In genomic region chr2:8761529-8762164, GRCh38 we compare ENCODE assay signal across 8 cellular contexts.
DNase-seq lines count a peak whose midpoint lies in the region; ATAC-seq and TF ChIP-seq lines count a peak whose summit lies in the region.

No MANE protein-coding gene starts in this region.

- H3K36me3 Mint-ChIP-seq in natural killer cell: peaks cover 3% of the 10 kb centered on the region
- H3K36me3 Mint-ChIP-seq in natural killer cell treated with Interleukin-12 subunit alpha and Interleukin-12 subunit beta and Interleukin-15 and Interleukin-18, amount 100 ng/mL, for 72 hours: peaks cover 15% of the 10 kb centered on the region
- peaks cover 15% of the 10 kb centered on the region for H3K36me3 Mint-ChIP-seq in activated T-helper 1 cell treated with anti-CD3 and anti-CD28 coated beads, Interleukin-12 subunit alpha, Interleukin-12 subunit beta, Interleukin-2, Interleukin-4 antibody, amounts not matched to agents 30 ng/mL and 10 ng/mL and 1 ng/mL, durations not matched to agents 14 hours and 24 hours and 36 hours (ENCODE audit: low read depth)

- H3K36me3 ChIP-seq in mammary epithelial cell (ENCODE audit: insufficient read depth, low read length) (peaks cover 5% of the 10 kb centered on the region), lung (ENCODE audit: control insufficient read depth in 2 of 2, insufficient read depth in 2 of 2, low read length in 2 of 2) (peaks cover 7% of the 10 kb centered on the region in 2 donors)

- intact Hi-C loops in natural killer cell (cut with micrococcal nuclease) (loop anchor here (1.0 kb wide), 3 partner anchors 1334 to 1664 kb away; no protein-coding TSS in a partner anchor), mammary epithelial cell (cut with micrococcal nuclease) (loop anchor here (1.0 to 2.0 kb wide), 4 partner anchors 68 to 1664 kb away; no protein-coding TSS in a partner anchor)
- intact Hi-C loops in activated T-helper 1 cell treated with anti-CD3 and anti-CD28 coated beads, Interleukin-12 subunit alpha, Interleukin-12 subunit beta, Interleukin-2, Interleukin-4 antibody, amounts not matched to agents 30 ng/mL and 10 ng/mL and 1 ng/mL, durations not matched to agents 14 hours and 24 hours and 36 hours (cut with micrococcal nuclease): loop anchor here (1.0 to 5.0 kb wide), 5 partner anchors 75 to 1664 kb away; no protein-coding TSS in a partner anchor

- H3K27ac ChIP-seq in mammary epithelial cell (ENCODE audit: insufficient read depth, low read depth, low read length) (no peak overlapping the region), lung (ENCODE audit: low read depth in 1 of 2, low read length in 1 of 2) (no peak overlapping the region)

- no peak overlapping the region for H3K27ac Mint-ChIP-seq in natural killer cell
- no peak overlapping the region for H3K27ac Mint-ChIP-seq in natural killer cell treated with Interleukin-12 subunit alpha and Interleukin-12 subunit beta and Interleukin-15 and Interleukin-18, amount 100 ng/mL, for 72 hours
- H3K27ac Mint-ChIP-seq in activated T-helper 1 cell treated with anti-CD3 and anti-CD28 coated beads, Interleukin-12 subunit alpha, Interleukin-12 subunit beta, Interleukin-2, Interleukin-4 antibody, amounts not matched to agents 30 ng/mL and 10 ng/mL and 1 ng/mL, durations not matched to agents 14 hours and 24 hours and 36 hours: no peak overlapping the region

- ATAC-seq in natural killer cell (peak in 2 of 3 donors; percentile 46 to 51), lung (ENCODE audit: insufficient read depth, low FRiP score) (no peak), HG02588 (IDR thresholded peaks at IDR 0.05; ENCODE audit: unreplicated experiment) (no peak)
- ATAC-seq in natural killer cell treated with Interleukin-12 subunit alpha and Interleukin-12 subunit beta and Interleukin-15 and Interleukin-18, amount 100 ng/mL, for 72 hours: no peak

- no peaks in the 10 kb centered on the region for H3K4me1 ChIP-seq in mammary epithelial cell (ENCODE audit: insufficient read depth, low read length)
- peaks cover 0 to 3% of the 10 kb centered on the region in 2 donors for H3K4me1 ChIP-seq in lung (ENCODE audit: control insufficient read depth in 2 of 2, insufficient read depth in 2 of 2, low read length in 2 of 2)

- no peak overlapping the region for H3K4me3 Mint-ChIP-seq in natural killer cell
- H3K4me3 Mint-ChIP-seq in natural killer cell treated with Interleukin-12 subunit alpha and Interleukin-12 subunit beta and Interleukin-15 and Interleukin-18, amount 100 ng/mL, for 72 hours: no peak overlapping the region
- H3K4me3 Mint-ChIP-seq in activated T-helper 1 cell treated with anti-CD3 and anti-CD28 coated beads, Interleukin-12 subunit alpha, Interleukin-12 subunit beta, Interleukin-2, Interleukin-4 antibody, amounts not matched to agents 30 ng/mL and 10 ng/mL and 1 ng/mL, durations not matched to agents 14 hours and 24 hours and 36 hours: no peak overlapping the region

- no peaks in the 10 kb centered on the region for H3K9me3 Mint-ChIP-seq in natural killer cell
- H3K9me3 Mint-ChIP-seq in natural killer cell treated with Interleukin-12 subunit alpha and Interleukin-12 subunit beta and Interleukin-15 and Interleukin-18, amount 100 ng/mL, for 72 hours: no peaks in the 10 kb centered on the region
- H3K9me3 Mint-ChIP-seq in activated T-helper 1 cell treated with anti-CD3 and anti-CD28 coated beads, Interleukin-12 subunit alpha, Interleukin-12 subunit beta, Interleukin-2, Interleukin-4 antibody, amounts not matched to agents 30 ng/mL and 10 ng/mL and 1 ng/mL, durations not matched to agents 14 hours and 24 hours and 36 hours: peaks cover 3% of the 10 kb centered on the region

- no peak overlapping the region for H3K9ac ChIP-seq in mammary epithelial cell (ENCODE audit: insufficient read depth, low read length)

- no peak overlapping the region for H2AFZ ChIP-seq in mammary epithelial cell (ENCODE audit: low read depth, low read length)

- dilution Hi-C loops in mammary epithelial cell (cut with HindIII; ENCODE audit: low sequenced_read_pairs): no loop called here

- H3K27me3 ChIP-seq in mammary epithelial cell (ENCODE audit: insufficient read depth, low read length) (no peaks in the 10 kb centered on the region), lung (ENCODE audit: control insufficient read depth, insufficient read depth) (no peaks in the 10 kb centered on the region)

- no peaks in the 10 kb centered on the region for H4K20me1 ChIP-seq in mammary epithelial cell (ENCODE audit: insufficient read depth, low read length)

- peaks cover 0 to 9% of the 10 kb centered on the region in 2 donors for H3K4me1 Mint-ChIP-seq in natural killer cell
- peaks cover 0 to 4% of the 10 kb centered on the region in 2 donors for H3K4me1 Mint-ChIP-seq in natural killer cell treated with Interleukin-12 subunit alpha and Interleukin-12 subunit beta and Interleukin-15 and Interleukin-18, amount 100 ng/mL, for 72 hours (ENCODE audit: low read depth in 2 of 2)
- H3K4me1 Mint-ChIP-seq in activated T-helper 1 cell treated with anti-CD3 and anti-CD28 coated beads, Interleukin-12 subunit alpha, Interleukin-12 subunit beta, Interleukin-2, Interleukin-4 antibody, amounts not matched to agents 30 ng/mL and 10 ng/mL and 1 ng/mL, durations not matched to agents 14 hours and 24 hours and 36 hours (ENCODE audit: low read depth): no peaks in the 10 kb centered on the region

- no peaks in the 10 kb centered on the region for H3K27me3 Mint-ChIP-seq in natural killer cell (ENCODE audit: low read depth in 2 of 2)
- H3K27me3 Mint-ChIP-seq in natural killer cell treated with Interleukin-12 subunit alpha and Interleukin-12 subunit beta and Interleukin-15 and Interleukin-18, amount 100 ng/mL, for 72 hours: no peaks in the 10 kb centered on the region
- no peaks in the 10 kb centered on the region for H3K27me3 Mint-ChIP-seq in activated T-helper 1 cell treated with anti-CD3 and anti-CD28 coated beads, Interleukin-12 subunit alpha, Interleukin-12 subunit beta, Interleukin-2, Interleukin-4 antibody, amounts not matched to agents 30 ng/mL and 10 ng/mL and 1 ng/mL, durations not matched to agents 14 hours and 24 hours and 36 hours (ENCODE audit: insufficient read depth)

- DNase-seq in natural killer cell (no peak), NCI-H2107 treated with DMSO at 0.1 percent for 48 hours (lab: John Stamatoyannopoulos, UW; ENCODE audit: unreplicated experiment) (peak; percentile 45), mammary epithelial cell (peak; percentile 7), lung (ENCODE audit: low spot score) (no peak)
- DNase-seq in natural killer cell treated with Interleukin-12 subunit alpha and Interleukin-12 subunit beta and Interleukin-15 and Interleukin-18, amount 100 ng/mL, for 72 hours (ENCODE audit: low spot score): no peak
- no peak for DNase-seq in activated naive CD4-positive, alpha-beta T cell (lab: John Stamatoyannopoulos, UW)
- no peak for DNase-seq in activated T-helper 1 cell treated with anti-CD3 and anti-CD28 coated beads, Interleukin-12 subunit alpha, Interleukin-12 subunit beta, Interleukin-2, Interleukin-4 antibody, amounts not matched to agents 30 ng/mL and 10 ng/mL and 1 ng/mL, durations not matched to agents 14 hours and 24 hours and 36 hours (ENCODE audit: low spot score)

- no peaks in the 10 kb centered on the region for H3K79me2 ChIP-seq in mammary epithelial cell (ENCODE audit: insufficient read depth, low read length)

- TF ChIP-seq CTCF in natural killer cell (IDR thresholded peaks at IDR 0.05): peak; percentile 63
- peak; percentile 44 to 53 for TF ChIP-seq CTCF in mammary epithelial cell (conservative IDR thresholded peaks at IDR 0.05 in 1 of 2, IDR thresholded peaks at IDR 0.05 in 1 of 2; ENCODE audit: extremely low read depth in 1 of 2, insufficient read depth in 1 of 2, low read depth in 1 of 2, low read length in 2 of 2)
- TF ChIP-seq CTCF in lung (IDR thresholded peaks at IDR 0.05; ENCODE audit: control extremely low read depth, extremely low read depth): peak; percentile 27

- in situ Hi-C loops in mammary epithelial cell (cut with MboI; ENCODE audit: low sequenced_read_pairs in 2 of 2): no loop called here

- H3K9me3 ChIP-seq in mammary epithelial cell (replicated peaks; ENCODE audit: insufficient read depth, low read length): no peaks in the 10 kb centered on the region
- peaks cover 0 to 2% of the 10 kb centered on the region in 2 donors for H3K9me3 ChIP-seq in lung (ENCODE audit: control insufficient read depth in 2 of 2, insufficient read depth in 1 of 2, low read length in 1 of 2)

- no TSS peak for BruUV-seq in mammary epithelial cell (replicated peaks; lab: Mats Ljungman, UMichigan)

- WGBS in mammary epithelial cell (ENCODE audit: low coverage, missing lambda C conversion rate): 11% methylated on average over 1 of the region's 1 CpG
- WGBS in lung, 2 donors: 87 to 90% methylated on average over 1 of the region's 1 CpG

- CTCF ChIA-PET in mammary epithelial cell (lab: Charles Lee; ENCODE audit: low non-redundant PET): no interaction called here

- H3K4me3 ChIP-seq in mammary epithelial cell (replicated peaks in 1 of 3; ENCODE audit: insufficient read depth in 1 of 3, low read depth in 2 of 3, low read length in 3 of 3) (no peak overlapping the region), lung (no peak overlapping the region)

- no peak overlapping the region for H3K4me2 ChIP-seq in mammary epithelial cell (ENCODE audit: insufficient read depth, low read depth, low read length)

Comparison
In these comparisons a context has a peak if more than half of its experiments do, and no peak if none do; other contexts are left out.
1. ATAC-seq: peak in natural killer cell (2 of 3); none in natural killer cell treated with Interleukin-12 subunit alpha and Interleukin-12 subunit beta and Interleukin-15 and Interleukin-18, amount 100 ng/mL, for 72 hours (0 of 2), lung (single experiment) and HG02588 (single experiment).
2. DNase-seq: peak in NCI-H2107 treated with DMSO at 0.1 percent for 48 hours (single experiment) and mammary epithelial cell (single experiment); none in natural killer cell (single experiment), natural killer cell treated with Interleukin-12 subunit alpha and Interleukin-12 subunit beta and Interleukin-15 and Interleukin-18, amount 100 ng/mL, for 72 hours (single experiment), lung (single experiment), activated naive CD4-positive, alpha-beta T cell (0 of 4) and activated T-helper 1 cell treated with anti-CD3 and anti-CD28 coated beads, Interleukin-12 subunit alpha, Interleukin-12 subunit beta, Interleukin-2, Interleukin-4 antibody, amounts not matched to agents 30 ng/mL and 10 ng/mL and 1 ng/mL, durations not matched to agents 14 hours and 24 hours and 36 hours (single experiment).
3. Peak in every context shown above with its lines, with median percentiles within 50 percentile points of each other: CTCF ChIP-seq.